In genomic region chr20:17624551-17625245, GRCh38 we compare ENCODE assay signal across 22 cellular contexts. TPM values are rescaled to one million over a fixed set of nuclear protein-coding genes. Genes with fewer than 3 reads are reported as not detected.
DNase-seq lines count a peak whose midpoint lies in the region; ATAC-seq, FAIRE-seq and TF ChIP-seq lines count a peak whose summit lies in the region.
"Had no signal": no experiment of that assay in that cellular context is flagged by ENCODE, and none has a peak within 500 bp of the region (broad histone marks: within the 10 kb centered on the region; RNA-seq: fewer than 3 reads in every experiment).

No MANE protein-coding gene starts in this region.

- H3K4me1 Mint-ChIP-seq in activated CD4-positive, alpha-beta T cell treated with anti-CD3 and anti-CD28 coated beads for 36 hours, result no peaks in the 10 kb centered on the region

- no TSS peak for BruUV-seq in HepG2 (replicated peaks; lab: Mats Ljungman, UMichigan)

- no peaks in the 10 kb centered on the region for H3K9me3 Mint-ChIP-seq in activated CD4-positive, alpha-beta T cell treated with anti-CD3 and anti-CD28 coated beads for 36 hours (ENCODE audit: low read depth)
- H3K9me3 Mint-ChIP-seq: activated T-helper 2 cell treated with anti-CD3 and anti-CD28 coated beads, Interferon-gamma antibody, Interleukin-2, Interleukin-4, amounts not matched to agents 10 μg/mL and 5 μg/mL and 100 μg/mL, durations not matched to agents 14 hours and 24 hours and 36 hours; stimulated activated effector memory CD8-positive, alpha-beta T cell treated with anti-CD3 and anti-CD28 coated beads, Interleukin-12 subunit alpha, Interleukin-12 subunit beta, amount 100 ng/mL, for 72 hours had no signal

- H3K27ac Mint-ChIP-seq in activated CD4-positive, alpha-beta T cell treated with anti-CD3 and anti-CD28 coated beads for 36 hours, result no peak overlapping the region
- H3K27ac Mint-ChIP-seq: activated T-helper 2 cell treated with anti-CD3 and anti-CD28 coated beads, Interferon-gamma antibody, Interleukin-2, Interleukin-4, amounts not matched to agents 10 μg/mL and 5 μg/mL and 100 μg/mL, durations not matched to agents 14 hours and 24 hours and 36 hours; stimulated activated effector memory CD8-positive, alpha-beta T cell treated with anti-CD3 and anti-CD28 coated beads, Interleukin-12 subunit alpha, Interleukin-12 subunit beta, amount 100 ng/mL, for 72 hours had no signal

- no peak for ATAC-seq in activated CD4-positive, CD25-positive, alpha-beta regulatory T cell treated with anti-CD3 and anti-CD28 coated beads, Interleukin-2, amount 50 U/mL, for 24 hours
- peak; percentile 0; the same call in 1 of the 3 replicates for ATAC-seq in HepG2
- ATAC-seq in activated CD4-positive, alpha-beta T cell treated with anti-CD3 and anti-CD28 coated beads for 36 hours, result no peak
- ATAC-seq: foreskin keratinocyte; stimulated activated effector memory CD8-positive, alpha-beta T cell treated with anti-CD3 and anti-CD28 coated beads, Interleukin-12 subunit alpha, Interleukin-12 subunit beta, amount 100 ng/mL, for 72 hours had no signal

- in situ Hi-C loops in HepG2 (cut with HindIII; ENCODE audit: extremely low pct_ligation_motif_present, low pct_unique_long_range_greater_than_20kb), result no loop called here

- TF ChIP-seq EP300 in HepG2 (IDR thresholded peaks at IDR 0.05; ENCODE audit: low read depth in 2 of 2, low read length in 2 of 2) (no peak), HepG2 (CRISPR knock-in tag; IDR thresholded peaks at IDR 0.05; ENCODE audit: borderline replicate concordance) (no peak), stomach (IDR thresholded peaks at IDR 0.05) (no peak)

- TF ChIP-seq POLR2A in HepG2 (IDR thresholded peaks at IDR 0.05; ENCODE audit: insufficient read depth in 1 of 2, low read depth in 2 of 2, low read length in 2 of 2), result no peak; a peak in 1 of 4 replicates
- no peak for TF ChIP-seq POLR2A in stomach (IDR thresholded peaks at IDR 0.05)
- no peak for TF ChIP-seq POLR2A in testis (IDR thresholded peaks at IDR 0.05)

- H3K4me1 ChIP-seq in HepG2 (ENCODE audit: insufficient read depth, low read length) (no peaks in the 10 kb centered on the region), stomach (peaks cover 8 to 41% (median 32%) of the 10 kb centered on the region in 4 donors), testis (no peaks in the 10 kb centered on the region)
- H3K4me1 ChIP-seq: foreskin keratinocyte, SJSA1, transverse colon had no signal

- 93% methylated on average over 15 of the region's 15 CpGs for WGBS in HepG2 (ENCODE audit: low lambda C conversion rate)
- WGBS in stomach, 5 donors, result 62 to 84% (median 73%) methylated on average over 8 to 15 of the region's 15 CpGs
- WGBS in testis, 2 donors, result 80 to 87% methylated on average over 8 to 15 of the region's 15 CpGs

- no peak overlapping the region for H2AFZ ChIP-seq in HepG2 (ENCODE audit: low read length)

- CTCF ChIA-PET in RWPE1 (lab: Yijun Ruan, JAX) (no interaction called here), HepG2 (lab: Yijun Ruan, JAX; ENCODE audit: low intra/inter-chr PET ratio, low total read pairs) (no interaction called here)
- CTCF ChIA-PET in activated CD4-positive, alpha-beta T cell treated with anti-CD3 and anti-CD28 coated beads for 36 hours (lab: Charles Lee), result interaction anchor here (0.6 kb wide), 1 partner anchor 948 kb away, joined by 5 read pairs; no protein-coding TSS in a partner anchor

- peaks cover 96 to 98% of the 10 kb centered on the region in 2 experiments for H3K36me3 ChIP-seq in HepG2 (replicated peaks in 1 of 2; ENCODE audit: control insufficient read depth in 1 of 2, insufficient read depth in 2 of 2, low read length in 2 of 2)
- H3K36me3 ChIP-seq in stomach, result peaks cover 86 to 100% (median 100%) of the 10 kb centered on the region in 4 donors
- no peaks in the 10 kb centered on the region for H3K36me3 ChIP-seq in testis (ENCODE audit: low read depth, missing control alignments)

- H3K27ac ChIP-seq in RWPE1, result peak overlapping the region; percentile 7; the same call in 1 of the 2 replicates
- H3K27ac ChIP-seq in HepG2 (ENCODE audit: extremely low read length, insufficient read depth, low read length), result no peak overlapping the region
- peak overlapping the region in 4 of 5 donors; percentile 38 to 79 (median 54) for H3K27ac ChIP-seq in stomach
- no peak overlapping the region for H3K27ac ChIP-seq in testis
- H3K27ac ChIP-seq: cardiac muscle cell, dorsolateral prefrontal cortex, foreskin keratinocyte, SJSA1, transverse colon had no signal

- POLR2A ChIA-PET in RWPE1 (lab: Yijun Ruan, JAX; ENCODE audit: low non-redundant PET) (interaction anchor here (0.5 kb wide), 2 partner anchors 15 to 53 kb away, joined by 3 to 8 read pairs; no protein-coding TSS in a partner anchor), HepG2 (lab: Yijun Ruan, JAX) (interaction anchor here (1.3 kb wide), 1 partner anchor 10 kb away, joined by 3 read pairs; no protein-coding TSS in a partner anchor)
- POLR2A ChIA-PET in activated CD4-positive, alpha-beta T cell treated with anti-CD3 and anti-CD28 coated beads for 36 hours (lab: Charles Lee), result no interaction called here

- TF ChIP-seq CTCF in RWPE1 (conservative IDR thresholded peaks at IDR 0.05; ENCODE audit: low read depth), result no peak
- no peak for TF ChIP-seq CTCF in HepG2 (CRISPR knock-in tag; IDR thresholded peaks at IDR 0.05)
- no peak for TF ChIP-seq CTCF in stomach (IDR thresholded peaks at IDR 0.05)
- no peak for TF ChIP-seq CTCF in testis (IDR thresholded peaks at IDR 0.05)

- peaks cover 21% of the 10 kb centered on the region; the same call in 1 of the 2 replicates for H4K20me1 ChIP-seq in HepG2 (ENCODE audit: insufficient read depth, low read length)

- FAIRE-seq in HepG2 (lab: Jason Lieb, UNC), result no peak
- FAIRE-seq: A204.1, H1 had no signal

- intact Hi-C loops in HepG2 (cut with micrococcal nuclease; ENCODE audit: unreplicated experiment) (no loop called here), stomach (cut with DNase I; ENCODE audit: low total_unique reads) (no loop called here), testis (cut with DNase I; ENCODE audit: low total_unique reads) (no loop called here)
- intact Hi-C loops in activated CD4-positive, alpha-beta T cell treated with anti-CD3 and anti-CD28 coated beads for 36 hours (cut with DNase I, micrococcal nuclease), result no loop called here

- no peaks in the 10 kb centered on the region for H3K27me3 Mint-ChIP-seq in activated CD4-positive, alpha-beta T cell treated with anti-CD3 and anti-CD28 coated beads for 36 hours

- H3K27me3 ChIP-seq in HepG2 (ENCODE audit: control insufficient read depth in 1 of 2, insufficient read depth in 2 of 2, low read length in 2 of 2), result no peaks in the 10 kb centered on the region
- H3K27me3 ChIP-seq in stomach, result no peaks in the 10 kb centered on the region
- no peaks in the 10 kb centered on the region for H3K27me3 ChIP-seq in testis
- H3K27me3 ChIP-seq: cardiac muscle cell, dorsolateral prefrontal cortex, foreskin keratinocyte, SJSA1, transverse colon had no signal

- H3K79me2 ChIP-seq in HepG2 (ENCODE audit: insufficient read depth, low read length), result no peaks in the 10 kb centered on the region

- no peak for TF ChIP-seq RAD21 in HepG2 (CRISPR knock-in tag; IDR thresholded peaks at IDR 0.05)

- H3K4me3 Mint-ChIP-seq in activated CD4-positive, alpha-beta T cell treated with anti-CD3 and anti-CD28 coated beads for 36 hours, result no peak overlapping the region
- H3K4me3 Mint-ChIP-seq: stimulated activated effector memory CD8-positive, alpha-beta T cell treated with anti-CD3 and anti-CD28 coated beads, Interleukin-12 subunit alpha, Interleukin-12 subunit beta, amount 100 ng/mL, for 72 hours had no signal

- no peak overlapping the region for H3K4me3 ChIP-seq in HepG2 (replicated peaks in 1 of 3; ENCODE audit: insufficient read depth in 1 of 3, low read depth in 2 of 3, low read length in 3 of 3)
- no peak overlapping the region for H3K4me3 ChIP-seq in stomach
- H3K4me3 ChIP-seq in testis, result no peak overlapping the region
- H3K4me3 ChIP-seq: cardiac muscle cell, dorsolateral prefrontal cortex, SJSA1, transverse colon had no signal

- DNase-seq in activated CD4-positive, CD25-positive, alpha-beta regulatory T cell treated with anti-CD3 and anti-CD28 coated beads, Interleukin-2, amount 50 U/mL, for 72 hours, result peak; percentile 25
- no peak for DNase-seq in RWPE1 (ENCODE audit: low spot score)
- no peak for DNase-seq in HepG2 (ENCODE audit: low spot score)
- no peak for DNase-seq in stomach
- no peak for DNase-seq in HuH-7.5 (ENCODE audit: low spot score)
- no peak for DNase-seq in activated CD4-positive, alpha-beta T cell treated with anti-CD3 and anti-CD28 coated beads for 36 hours
- no peak for DNase-seq in testis
- DNase-seq: activated CD4-positive, CD25-positive, alpha-beta regulatory T cell; foreskin keratinocyte; kidney glomerular epithelial cell; midbrain; NCI-H1105; NCI-H526 treated with DMSO at 0.1 percent for 48 hours; transverse colon had no signal

- H3K9ac ChIP-seq in HepG2 (ENCODE audit: insufficient read depth, low read depth, low read length), result no peak overlapping the region

- peaks cover 5% of the 10 kb centered on the region for H3K36me3 Mint-ChIP-seq in activated CD4-positive, alpha-beta T cell treated with anti-CD3 and anti-CD28 coated beads for 36 hours (ENCODE audit: low read depth)

- no peak overlapping the region for H3K4me2 ChIP-seq in HepG2 (ENCODE audit: low read depth, low read length)

- H3K9me3 ChIP-seq in HepG2 (ENCODE audit: low read length), result no peaks in the 10 kb centered on the region
- no peaks in the 10 kb centered on the region for H3K9me3 ChIP-seq in stomach
- no peaks in the 10 kb centered on the region for H3K9me3 ChIP-seq in testis
- H3K9me3 ChIP-seq: SJSA1, transverse colon had no signal

RNA-seq across cellular contexts. Expression of gene DSTN, which starts 54.8 kb away (rescaled TPM):
- total RNA-seq in HepG2 (2016; rRNA removed; fragmentation: Illumina TruSeq; extraction: Trizol) (106 and 164 TPM in 2 replicates), stomach (1,000 to 10,000 TPM in 1 of 5 donors, 100 to 1,000 TPM in 4; 334 to 1,254 (median 555) TPM), testis (100 to 1,000 TPM; 121 to 148 TPM)
- total RNA-seq in HepG2 (2016; cell fraction: cytosol; rRNA removed; fragmentation: Illumina TruSeq; extraction: Trizol; ENCODE audit: low read depth), result 28.2 and 36.3 TPM in 2 replicates
- total RNA-seq in HepG2 (2016; cell fraction: insoluble cytoplasmic fraction; rRNA removed; fragmentation: Illumina TruSeq; extraction: Trizol), result 120 and 172 TPM in 2 replicates
- total RNA-seq in HepG2 (2016; cell fraction: membrane; rRNA removed; fragmentation: Illumina TruSeq; extraction: Trizol), result 94.4 and 96.0 TPM in 2 replicates
- 46.1 and 50.0 TPM in 2 replicates for total RNA-seq in HepG2 (2016; cell fraction: nucleus; rRNA removed; fragmentation: Illumina TruSeq; extraction: Trizol)
- polyA plus RNA-seq in HepG2 (2011; rRNA removed) (21.8 and 27.6 TPM in 2 replicates), stomach (100 to 1,000 TPM; 464 to 624 (median 598) TPM), testis (ENCODE audit: insufficient read depth, low read depth, low replicate concordance) (301 TPM)
- polyA plus RNA-seq in HepG2 (2011; cell fraction: cytosol; rRNA removed), result 11.0 and 20.0 TPM in 2 replicates
- polyA plus RNA-seq in HepG2 (2011; cell fraction: nucleus; rRNA removed), result 8.1 and 11.6 TPM in 2 replicates
- polyA plus RNA-seq in HepG2 (2012), result 74.6 and 95.1 TPM in 2 replicates
- 77.0 and 95.4 TPM in 2 replicates for polyA plus RNA-seq in HepG2 (2016; cell fraction: cytosol; fragmentation: Illumina TruSeq; extraction: Trizol; ENCODE audit: low read depth)
- 263 and 281 TPM in 2 replicates for polyA plus RNA-seq in HepG2 (2016; cell fraction: insoluble cytoplasmic fraction; fragmentation: Illumina TruSeq; extraction: Trizol; ENCODE audit: low read depth)
- polyA plus RNA-seq in HepG2 (2016; cell fraction: membrane; fragmentation: Illumina TruSeq; extraction: Trizol; ENCODE audit: low read depth), result 120 and 139 TPM in 2 replicates
- 108 and 109 TPM in 2 replicates for polyA plus RNA-seq in HepG2 (2016; cell fraction: nucleus; fragmentation: Illumina TruSeq; extraction: Trizol; ENCODE audit: insufficient read depth, low read depth)
- 1.3 and 4.9 TPM in 2 replicates for polyA minus RNA-seq in HepG2 (2011; rRNA and poly(A)+ RNA removed; ENCODE audit: low replicate concordance)
- 15.3 and 15.9 TPM in 2 replicates for polyA minus RNA-seq in HepG2 (2011; cell fraction: cytosol; rRNA and poly(A)+ RNA removed)
- polyA minus RNA-seq in HepG2 (2011; cell fraction: nucleus; rRNA and poly(A)+ RNA removed), result 5.8 and 7.6 TPM in 2 replicates
- 10 to 100 TPM; 66.2 to 68.4 TPM for total RNA-seq in activated CD4-positive, alpha-beta T cell treated with anti-CD3 and anti-CD28 coated beads for 36 hours

RNA-seq across cellular contexts. Expression of gene RRBP1, which starts 57.3 kb away (rescaled TPM):
- total RNA-seq in HepG2 (2016; rRNA removed; fragmentation: Illumina TruSeq; extraction: Trizol) (97.1 and 222 TPM in 2 replicates), stomach (100 to 1,000 TPM; 125 to 456 (median 251) TPM), testis (100 to 1,000 TPM; 144 to 146 TPM)
- total RNA-seq in HepG2 (2016; cell fraction: cytosol; rRNA removed; fragmentation: Illumina TruSeq; extraction: Trizol; ENCODE audit: low read depth), result 35.1 and 38.1 TPM in 2 replicates
- 75.4 and 223 TPM in 2 replicates for total RNA-seq in HepG2 (2016; cell fraction: insoluble cytoplasmic fraction; rRNA removed; fragmentation: Illumina TruSeq; extraction: Trizol)
- total RNA-seq in HepG2 (2016; cell fraction: membrane; rRNA removed; fragmentation: Illumina TruSeq; extraction: Trizol), result 33.7 and 37.4 TPM in 2 replicates
- 254 and 316 TPM in 2 replicates for total RNA-seq in HepG2 (2016; cell fraction: nucleus; rRNA removed; fragmentation: Illumina TruSeq; extraction: Trizol)
- polyA plus RNA-seq in HepG2 (2011; rRNA removed) (150 and 195 TPM in 2 replicates), stomach (10 to 100 TPM; 34.4 to 79.6 (median 74.6) TPM), testis (ENCODE audit: insufficient read depth, low read depth, low replicate concordance) (93.8 TPM)
- polyA plus RNA-seq in HepG2 (2011; cell fraction: cytosol; rRNA removed), result 97.1 and 99.8 TPM in 2 replicates
- polyA plus RNA-seq in HepG2 (2011; cell fraction: nucleus; rRNA removed), result 402 and 429 TPM in 2 replicates
- polyA plus RNA-seq in HepG2 (2012), result 190 and 218 TPM in 2 replicates
- polyA plus RNA-seq in HepG2 (2016; cell fraction: cytosol; fragmentation: Illumina TruSeq; extraction: Trizol; ENCODE audit: low read depth), result 14.1 and 14.3 TPM in 2 replicates
- polyA plus RNA-seq in HepG2 (2016; cell fraction: insoluble cytoplasmic fraction; fragmentation: Illumina TruSeq; extraction: Trizol; ENCODE audit: low read depth), result 67.5 and 88.2 TPM in 2 replicates
- polyA plus RNA-seq in HepG2 (2016; cell fraction: membrane; fragmentation: Illumina TruSeq; extraction: Trizol; ENCODE audit: low read depth), result 15.3 and 18.4 TPM in 2 replicates
- 548 and 573 TPM in 2 replicates for polyA plus RNA-seq in HepG2 (2016; cell fraction: nucleus; fragmentation: Illumina TruSeq; extraction: Trizol; ENCODE audit: insufficient read depth, low read depth)
- polyA minus RNA-seq in HepG2 (2011; rRNA and poly(A)+ RNA removed; ENCODE audit: low replicate concordance), result 18.3 and 157 TPM in 2 replicates
- polyA minus RNA-seq in HepG2 (2011; cell fraction: cytosol; rRNA and poly(A)+ RNA removed), result 155 and 192 TPM in 2 replicates
- 198 and 205 TPM in 2 replicates for polyA minus RNA-seq in HepG2 (2011; cell fraction: nucleus; rRNA and poly(A)+ RNA removed)
- 10 to 100 TPM; 21.1 to 24.9 TPM for total RNA-seq in activated CD4-positive, alpha-beta T cell treated with anti-CD3 and anti-CD28 coated beads for 36 hours

Comparison
In these comparisons a context has a peak if more than half of its experiments do, and no peak if none do; other contexts are left out.
1. H3K27ac ChIP-seq: peak in RWPE1 (single experiment) and stomach (4 of 5); none in HepG2 (single experiment) and testis (0 of 2).